Comparison of ENCODE assay signal across 3 cellular contexts in genomic region chr2:43677783-43678182, GRCh38. TPM values are rescaled to one million over a fixed set of nuclear protein-coding genes. Genes with fewer than 3 reads are reported as not detected.
"Had no signal": no experiment of that assay in that cellular context is flagged by ENCODE, and none has a peak within 500 bp of the region (broad histone marks: within the 10 kb centered on the region; RNA-seq: fewer than 3 reads in every experiment).

No MANE protein-coding gene starts in this region.

RNA-seq across cellular contexts. Expression of gene C1GALT1C1L, which starts 1.6 kb away (rescaled TPM):
- total RNA-seq: OCI-LY7, PC-3, Peyer's patch had no signal
